8 cellular contexts compared by ENCODE assay signal in the genomic region with DNA sequence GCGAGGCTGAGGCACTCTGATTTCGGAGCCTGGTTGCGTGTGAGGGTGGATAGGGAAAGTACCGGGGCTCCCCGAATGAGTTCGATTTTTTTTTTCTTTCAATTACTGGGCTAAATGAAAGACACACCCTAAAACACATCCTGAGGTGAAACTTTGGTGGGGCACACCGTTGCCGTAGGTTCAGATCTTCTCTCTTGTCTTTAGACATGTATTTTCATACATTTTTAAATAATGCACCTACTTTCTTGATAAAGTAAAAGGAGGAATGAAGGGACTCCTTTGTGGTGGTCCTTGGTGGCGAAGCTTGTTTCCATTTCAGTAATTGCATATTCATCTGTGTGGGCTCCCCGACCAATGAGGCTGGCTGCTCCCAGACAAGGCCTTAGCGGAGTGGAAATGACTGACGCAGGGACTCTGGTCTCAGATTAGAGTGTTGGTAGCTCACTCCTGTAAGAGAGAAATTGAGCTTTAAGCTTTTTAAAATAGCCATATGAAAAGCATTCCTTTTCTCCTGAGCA. TPM values are rescaled to one million over a fixed set of nuclear protein-coding genes. Genes with fewer than 3 reads are reported as not detected.
A peak's percentile ranks its signal among the peaks of the same experiment; 100 is the strongest.
DNase-seq lines count a peak whose midpoint lies in the region; ATAC-seq and TF ChIP-seq lines count a peak whose summit lies in the region.

No MANE protein-coding gene starts in this region.

- 4% methylated on average over 12 of the region's 12 CpGs for WGBS in HUES64

- no peaks in the 10 kb centered on the region for H3K9me3 ChIP-seq in CD4-positive, alpha-beta memory T cell (ENCODE audit: control insufficient read depth in 1 of 2, low read length in 2 of 2)
- H3K9me3 ChIP-seq in HUES64 (ENCODE audit: insufficient read depth, low read depth, low read length) (no peaks in the 10 kb centered on the region), mononuclear cell (ENCODE audit: low read depth, low read length) (no peaks in the 10 kb centered on the region)

- H3K27ac ChIP-seq in CD4-positive, alpha-beta memory T cell (ENCODE audit: low read depth, low read length): peak overlapping the region; percentile 98
- H3K27ac ChIP-seq in HUES64 (ENCODE audit: low read depth, low read length): peak overlapping the region; percentile 88; the same call in 1 of the 2 replicates

- no peaks in the 10 kb centered on the region for H3K9me3 Mint-ChIP-seq in CD4-positive, alpha-beta memory T cell
- no peaks in the 10 kb centered on the region for H3K9me3 Mint-ChIP-seq in stimulated activated memory B cell treated with anti-CD40 and anti-IgM and Interleukin-4, amounts not matched to agents 10 μg/mL and 1 μg/mL and 100 μg/mL, for 72 hours

- no peaks in the 10 kb centered on the region for H3K27me3 ChIP-seq in CD4-positive, alpha-beta memory T cell (ENCODE audit: insufficient read depth, low read length)
- H3K27me3 ChIP-seq in HUES64 (ENCODE audit: insufficient read depth, low read length) (no peaks in the 10 kb centered on the region), mononuclear cell (ENCODE audit: insufficient read depth, low read length) (no peaks in the 10 kb centered on the region)

- ATAC-seq in GM19397 (IDR thresholded peaks at IDR 0.05; ENCODE audit: unreplicated experiment): peak; percentile 7
- peak; percentile 58 for ATAC-seq in stimulated activated memory B cell treated with anti-CD40 and anti-IgM and Interleukin-4, amounts not matched to agents 10 μg/mL and 1 μg/mL and 100 μg/mL, for 72 hours
- ATAC-seq in HG02763 (IDR thresholded peaks at IDR 0.05; ENCODE audit: unreplicated experiment): no peak

- H3K4me3 ChIP-seq in CD4-positive, alpha-beta memory T cell (ENCODE audit: low read length in 2 of 2): peak overlapping the region; percentile 61 to 64
- H3K4me3 ChIP-seq in HUES64 (ENCODE audit: low read length) (peak overlapping the region; percentile 87), WI38 (ENCODE audit: low read depth, low read length) (peak overlapping the region; percentile 82), mononuclear cell (ENCODE audit: low read length) (peak overlapping the region; percentile 81)

- H3K36me3 Mint-ChIP-seq in CD4-positive, alpha-beta memory T cell: peaks cover 0 to 18% of the 10 kb centered on the region in 2 donors
- H3K36me3 Mint-ChIP-seq in stimulated activated memory B cell treated with anti-CD40 and anti-IgM and Interleukin-4, amounts not matched to agents 10 μg/mL and 1 μg/mL and 100 μg/mL, for 72 hours: peaks cover 5% of the 10 kb centered on the region

- CTCF ChIA-PET in CD4-positive, alpha-beta memory T cell (lab: Charles Lee; ENCODE audit: partially characterized antibody): interaction anchor here (1.0 to 1.8 kb wide), 3 partner anchors 23 to 208 kb away, joined by 3 to 7 read pairs (median 6); no protein-coding TSS in a partner anchor

- peaks cover 0 to 2% of the 10 kb centered on the region in 2 donors for H3K27me3 Mint-ChIP-seq in CD4-positive, alpha-beta memory T cell
- no peaks in the 10 kb centered on the region for H3K27me3 Mint-ChIP-seq in stimulated activated memory B cell treated with anti-CD40 and anti-IgM and Interleukin-4, amounts not matched to agents 10 μg/mL and 1 μg/mL and 100 μg/mL, for 72 hours

- H3K27ac Mint-ChIP-seq in CD4-positive, alpha-beta memory T cell: peak overlapping the region; percentile 97 to 100 (median 99)
- H3K27ac Mint-ChIP-seq in stimulated activated memory B cell treated with anti-CD40 and anti-IgM and Interleukin-4, amounts not matched to agents 10 μg/mL and 1 μg/mL and 100 μg/mL, for 72 hours: peak overlapping the region; percentile 98

- peaks cover 28 to 53% (median 32%) of the 10 kb centered on the region in 4 donors for H3K4me1 Mint-ChIP-seq in CD4-positive, alpha-beta memory T cell
- H3K4me1 Mint-ChIP-seq in stimulated activated memory B cell treated with anti-CD40 and anti-IgM and Interleukin-4, amounts not matched to agents 10 μg/mL and 1 μg/mL and 100 μg/mL, for 72 hours: peaks cover 43% of the 10 kb centered on the region

- DNase-seq in CD4-positive, alpha-beta memory T cell: peak; percentile 83 to 90 (median 86)
- peak; percentile 45 for DNase-seq in cerebellar cortex (ENCODE audit: low spot score)

- H3K4me1 ChIP-seq in CD4-positive, alpha-beta memory T cell (ENCODE audit: insufficient read depth, low read length): peaks cover 45% of the 10 kb centered on the region
- H3K4me1 ChIP-seq in HUES64 (ENCODE audit: insufficient read depth, low read length) (peaks cover 12% of the 10 kb centered on the region), mononuclear cell (ENCODE audit: insufficient read depth, low read length) (peaks cover 41% of the 10 kb centered on the region)

- POLR2A ChIA-PET in CD4-positive, alpha-beta memory T cell (lab: Charles Lee; ENCODE audit: partially characterized antibody): interaction anchor here (0.8 to 2.7 kb wide), 5 partner anchors 7 to 190 kb away, joined by 3 to 14 read pairs (median 7); partner anchors contain the start of gene GHITM

- no peak for TF ChIP-seq CTCF in WI38 (IDR thresholded peaks at IDR 0.05; ENCODE audit: low read depth, low read length)

- peak overlapping the region; percentile 82 for H3K9ac ChIP-seq in HUES64 (ENCODE audit: low read depth, low read length)

- no peaks in the 10 kb centered on the region for H3K36me3 ChIP-seq in CD4-positive, alpha-beta memory T cell (ENCODE audit: insufficient read depth, low read length)
- no peaks in the 10 kb centered on the region for H3K36me3 ChIP-seq in HUES64 (ENCODE audit: insufficient read depth, low read length)

- peak overlapping the region; percentile 90 to 97 (median 96) for H3K4me3 Mint-ChIP-seq in CD4-positive, alpha-beta memory T cell
- peak overlapping the region; percentile 93 for H3K4me3 Mint-ChIP-seq in stimulated activated memory B cell treated with anti-CD40 and anti-IgM and Interleukin-4, amounts not matched to agents 10 μg/mL and 1 μg/mL and 100 μg/mL, for 72 hours

- intact Hi-C loops in CD4-positive, alpha-beta memory T cell (cut with micrococcal nuclease): loop anchor here (1.0 to 2.0 kb wide), 2 partner anchors 46 to 190 kb away; partner anchors contain the start of gene GHITM

RNA-seq across cellular contexts. Expression of gene CCSER2, which starts 0.8 kb away (rescaled TPM):
- total RNA-seq in CD4-positive, alpha-beta memory T cell: 100 to 1,000 TPM; 144 to 151 TPM
- 10 to 100 TPM; 89.8 to 93.3 TPM for polyA plus RNA-seq in CD4-positive, alpha-beta memory T cell
- 16.4 TPM for polyA plus RNA-seq in HUES64 (2013, experiment 1 of 2)
- polyA plus RNA-seq in HUES64 (2013, experiment 2 of 2): 18.4 TPM
- total RNA-seq in mononuclear cell: 113 TPM
